Comparison of ENCODE assay signal across 15 cellular contexts in genomic region chr1:111161843-111162242, GRCh38. TPM values are rescaled to one million over a fixed set of nuclear protein-coding genes. Genes with fewer than 3 reads are reported as not detected.
DNase-seq lines count a peak whose midpoint lies in the region; ATAC-seq lines count a peak whose summit lies in the region.
"Had no signal": no experiment of that assay in that cellular context is flagged by ENCODE, and none has a peak within 500 bp of the region (broad histone marks: within the 10 kb centered on the region; RNA-seq: fewer than 3 reads in every experiment).

No MANE protein-coding gene starts in this region.

- peaks cover 25 to 30% of the 10 kb centered on the region in 2 donors for H3K36me3 Mint-ChIP-seq in naive B cell

- peak in 52 of 76 experiments; percentile 1 to 77 (median 42) for DNase-seq in HUDEP-2 (lab: John Stamatoyannopoulos, UW; ENCODE audit: unreplicated experiment in 76 of 76)
- peak; percentile 41 for DNase-seq in NCI-H226
- DNase-seq in cerebellar nuclear complex (lab: John Stamatoyannopoulos, UW): peak; percentile 51 to 56
- no peak for DNase-seq in naive B cell
- DNase-seq in posterior vena cava (ENCODE audit: low spot score): no peak
- DNase-seq in NCI-H2107 (lab: John Stamatoyannopoulos, UW): no peak
- DNase-seq: activated CD4-positive, alpha-beta T cell treated with anti-CD3 and anti-CD28 coated beads, Interleukin-2, amount 10 ng/mL, durations not matched to agents 24 days and 14 days; central memory CD4-positive, alpha-beta T cell; GM23248; islet precursor cell; NCI-H2081 treated with DMSO at 0.1 percent for 48 hours; transverse colon had no signal

- peak overlapping the region; percentile 34 to 87 (median 74) for H3K27ac Mint-ChIP-seq in naive B cell
- H3K27ac Mint-ChIP-seq: activated CD4-positive, alpha-beta T cell treated with anti-CD3 and anti-CD28 coated beads, Interleukin-2, amount 10 ng/mL, durations not matched to agents 24 days and 14 days had no signal

- no peak overlapping the region for H3K4me3 Mint-ChIP-seq in naive B cell
- H3K4me3 Mint-ChIP-seq: activated CD4-positive, alpha-beta T cell treated with anti-CD3 and anti-CD28 coated beads, Interleukin-2, amount 10 ng/mL, durations not matched to agents 24 days and 14 days had no signal

- peaks cover 32 to 39% (median 36%) of the 10 kb centered on the region in 3 donors for H3K4me1 Mint-ChIP-seq in naive B cell

- no peaks in the 10 kb centered on the region for H3K27me3 Mint-ChIP-seq in naive B cell
- H3K27me3 Mint-ChIP-seq: activated CD4-positive, alpha-beta T cell treated with anti-CD3 and anti-CD28 coated beads, Interleukin-2, amount 10 ng/mL, durations not matched to agents 24 days and 14 days had no signal

- ATAC-seq in naive B cell (ENCODE audit: low read depth in 2 of 2) (no peak), HG03354 (IDR thresholded peaks at IDR 0.05; ENCODE audit: poor library complexity, severe bottlenecking, unreplicated experiment) (no peak), HG03565 (IDR thresholded peaks at IDR 0.05; ENCODE audit: unreplicated experiment) (no peak)
- ATAC-seq: Right ventricle myocardium inferior had no signal

- intact Hi-C loops in posterior vena cava (cut with DNase I): no loop called here

- H3K9me3 Mint-ChIP-seq in naive B cell: no peaks in the 10 kb centered on the region
- H3K9me3 Mint-ChIP-seq: activated CD4-positive, alpha-beta T cell treated with anti-CD3 and anti-CD28 coated beads, Interleukin-2, amount 10 ng/mL, durations not matched to agents 24 days and 14 days had no signal

RNA-seq across cellular contexts. Expression of gene CEPT1, which starts 21.8 kb away (rescaled TPM):
- polyA plus RNA-seq in naive B cell (ENCODE audit: low read depth in 6 of 6): 10 to 100 TPM; 52.0 to 76.1 (median 65.8) TPM
- 10 to 100 TPM; 23.5 to 29.2 TPM for total RNA-seq in posterior vena cava

RNA-seq across cellular contexts. Expression of gene DRAM2, which starts 21.9 kb away (rescaled TPM):
- polyA plus RNA-seq in naive B cell (ENCODE audit: low read depth in 6 of 6): 100 to 1,000 TPM; 266 to 365 (median 332) TPM
- 10 to 100 TPM; 24.9 to 25.7 TPM for total RNA-seq in posterior vena cava

RNA-seq across cellular contexts. Expression of gene DENND2D, which starts 38.6 kb away (rescaled TPM):
- 100 to 1,000 TPM in 2 of 6 donors, 10 to 100 TPM in 4; 60.2 to 124 (median 82.6) TPM for polyA plus RNA-seq in naive B cell (ENCODE audit: low read depth in 6 of 6)
- total RNA-seq in posterior vena cava: 10 to 100 TPM; 10.5 to 15.7 TPM

Comparison
In these comparisons a context has a peak if more than half of its experiments do, and no peak if none do; other contexts are left out.
1. DNase-seq: peak in HUDEP-2 (52 of 76), NCI-H226 (single experiment) and cerebellar nuclear complex (2 of 2); none in naive B cell (single experiment), posterior vena cava (single experiment) and NCI-H2107 (single experiment).